10 cellular contexts compared by ENCODE assay signal in genomic region chr1:39130297-39130696, GRCh38.
DNase-seq lines count a peak whose midpoint lies in the region; ATAC-seq, FAIRE-seq and TF ChIP-seq lines count a peak whose summit lies in the region.
"Had no signal": no experiment of that assay in that cellular context is flagged by ENCODE, and none has a peak within 500 bp of the region (broad histone marks: within the 10 kb centered on the region; RNA-seq: fewer than 3 reads in every experiment).

No MANE protein-coding gene starts in this region.

- H2BK5ac ChIP-seq in IMR-90 (ENCODE audit: low read depth, low read length, poor library complexity, severe bottlenecking), result peak overlapping the region; percentile 25

- H3K14ac ChIP-seq in IMR-90 (replicated peaks; ENCODE audit: low read depth, low read length), result no peak overlapping the region

- in situ Hi-C loops in IMR-90 (cut with MboI; ENCODE audit: low sequenced_read_pairs) (no loop called here), K562 (cut with MboI) (no loop called here), HepG2 (cut with HindIII; ENCODE audit: extremely low pct_ligation_motif_present, low pct_unique_long_range_greater_than_20kb) (no loop called here), ACHN (cut with HindIII; ENCODE audit: low pct_ligation_motif_present, low pct_unique_long_range_greater_than_20kb, low sequenced_read_pairs) (no loop called here)

- no peak overlapping the region for H3K4me3 ChIP-seq in IMR-90 (ENCODE audit: insufficient read depth, low read depth, low read length)
- H3K4me3 ChIP-seq in K562, result no peak overlapping the region
- H3K4me3 ChIP-seq in tibial artery, result no peak overlapping the region
- no peak overlapping the region for H3K4me3 ChIP-seq in HepG2 (replicated peaks in 1 of 3; ENCODE audit: insufficient read depth in 1 of 3, low read depth in 2 of 3, low read length in 3 of 3)
- H3K4me3 ChIP-seq: SK-N-MC had no signal

- H3K9me3 ChIP-seq in IMR-90 (ENCODE audit: control insufficient read depth, insufficient read depth, low read length) (no peaks in the 10 kb centered on the region), K562 (replicated peaks; ENCODE audit: control insufficient read depth, insufficient read depth, low read depth, low read length) (no peaks in the 10 kb centered on the region), tibial artery (no peaks in the 10 kb centered on the region), HepG2 (ENCODE audit: low read length) (no peaks in the 10 kb centered on the region)

- TF ChIP-seq RAD21 in IMR-90 (IDR thresholded peaks at IDR 0.05; ENCODE audit: low read length) (no peak), K562 (CRISPR knock-in tag; conservative IDR thresholded peaks at IDR 0.05 in 1 of 2, IDR thresholded peaks at IDR 0.05 in 1 of 2) (no peak), HepG2 (CRISPR knock-in tag; IDR thresholded peaks at IDR 0.05) (no peak)

- H2AK5ac ChIP-seq in IMR-90 (ENCODE audit: low read depth, low read length), result no peak overlapping the region

- H3K18ac ChIP-seq in IMR-90 (ENCODE audit: low read depth, low read length), result peak overlapping the region; percentile 68; the same call in 1 of the 2 replicates

- no peak overlapping the region for H2BK15ac ChIP-seq in IMR-90 (ENCODE audit: low read depth, low read length)

- H3K79me1 ChIP-seq in IMR-90 (ENCODE audit: low read depth in 1 of 2, low read length in 2 of 2), result peaks cover 28 to 78% of the 10 kb centered on the region in 2 experiments

- H3K4me1 ChIP-seq in IMR-90 (ENCODE audit: control insufficient read depth, insufficient read depth, low read length) (peaks cover 32% of the 10 kb centered on the region), K562 (replicated peaks in 1 of 2; ENCODE audit: control insufficient read depth in 2 of 2, insufficient read depth in 2 of 2, low read length in 2 of 2) (peaks cover 0 to 13% of the 10 kb centered on the region in 2 experiments; a peak in 3 of 5 replicates), tibial artery (peaks cover 0 to 77% (median 58%) of the 10 kb centered on the region in 4 donors), HepG2 (ENCODE audit: insufficient read depth, low read length) (peaks cover 52% of the 10 kb centered on the region)

- TF ChIP-seq CTCF in IMR-90 (conservative IDR thresholded peaks at IDR 0.05; ENCODE audit: low read depth, low read length), result no peak
- TF ChIP-seq CTCF in K562 (IDR thresholded peaks at IDR 0.05 in 2 of 3, conservative IDR thresholded peaks at IDR 0.05 in 1 of 3; ENCODE audit: insufficient read depth in 2 of 3, low read depth in 1 of 3, low read length in 3 of 3), result no peak
- TF ChIP-seq CTCF in tibial artery (IDR thresholded peaks at IDR 0.05), result no peak
- no peak for TF ChIP-seq CTCF in HepG2 (CRISPR knock-in tag; IDR thresholded peaks at IDR 0.05)

- peak overlapping the region; percentile 54; the same call in 1 of the 2 replicates for H3K23ac ChIP-seq in IMR-90 (ENCODE audit: low read depth, low read length)

- POLR2A ChIA-PET in IMR-90 (lab: Charles Lee; ENCODE audit: unreplicated experiment), result no interaction called here
- POLR2A ChIA-PET in K562 (lab: Yijun Ruan, JAX), result interaction anchor here (0.8 to 1.0 kb wide), 2 partner anchors 12 to 943 kb away, joined by 3 to 4 read pairs; no protein-coding TSS in a partner anchor
- POLR2A ChIA-PET in HepG2 (lab: Yijun Ruan, JAX), result no interaction called here

- H4K20me1 ChIP-seq in IMR-90 (ENCODE audit: insufficient read depth, low read length) (peaks cover 41% of the 10 kb centered on the region), K562 (replicated peaks; ENCODE audit: control insufficient read depth, insufficient read depth, low read length) (no peaks in the 10 kb centered on the region), HepG2 (ENCODE audit: insufficient read depth, low read length) (no peaks in the 10 kb centered on the region)

- ATAC-seq in IMR-90 (ENCODE audit: low read depth) (peak; percentile 32; the same call in 1 of the 2 replicates), K562 (no peak), HepG2 (no peak)
- ATAC-seq: activated T-cell treated with anti-CD3 and anti-CD28 coated beads, Interleukin-2, amount 50 U/mL, for 72 hours had no signal

- no peak for TF ChIP-seq POLR2A in IMR-90 (IDR thresholded peaks at IDR 0.05; ENCODE audit: low read depth, low read length)
- no peak for TF ChIP-seq POLR2A in K562 (conservative IDR thresholded peaks at IDR 0.05)
- no peak for TF ChIP-seq POLR2A in HepG2 (IDR thresholded peaks at IDR 0.05; ENCODE audit: insufficient read depth in 1 of 2, low read depth in 2 of 2, low read length in 2 of 2)

- no peak overlapping the region for H2AK9ac ChIP-seq in IMR-90 (replicated peaks; ENCODE audit: low read depth, low read length, poor library complexity)

- no peak overlapping the region for H3K56ac ChIP-seq in IMR-90 (ENCODE audit: extremely low read depth, insufficient read depth, low read length)

- peak overlapping the region; percentile 49; the same call in 1 of the 2 replicates for H4K5ac ChIP-seq in IMR-90 (ENCODE audit: low read depth, low read length)

- intact Hi-C loops in IMR-90 (cut with micrococcal nuclease) (loop anchor here (10.0 kb wide), 1 partner anchor 125 kb away; no protein-coding TSS in a partner anchor), K562 (cut with micrococcal nuclease) (no loop called here), tibial artery (cut with DNase I; ENCODE audit: low total_unique reads) (loop anchor here (10.0 kb wide), 1 partner anchor 65 kb away; no protein-coding TSS in a partner anchor), HepG2 (cut with micrococcal nuclease; ENCODE audit: unreplicated experiment) (no loop called here)

- peaks cover 29% of the 10 kb centered on the region for H3K9me1 ChIP-seq in IMR-90 (ENCODE audit: insufficient read depth, low read length)
- H3K9me1 ChIP-seq in K562 (ENCODE audit: control insufficient read depth, insufficient read depth, low read length), result no peaks in the 10 kb centered on the region

- CTCF ChIA-PET in IMR-90 (lab: Yijun Ruan, JAX), result interaction anchor here (0.6 to 1.0 kb wide), 3 partner anchors 46 to 74 kb away, joined by 3 to 4 read pairs (median 3); partner anchors contain the start of gene MACF1
- CTCF ChIA-PET in K562 (lab: Yijun Ruan, JAX; ENCODE audit: low intra/inter-chr PET ratio), result interaction anchor here (1.3 to 2.3 kb wide), 3 partner anchors 10 to 128 kb away, joined by 3 to 17 read pairs (median 8); no protein-coding TSS in a partner anchor
- CTCF ChIA-PET in HepG2 (lab: Yijun Ruan, JAX; ENCODE audit: low intra/inter-chr PET ratio, low total read pairs), result no interaction called here

- peak overlapping the region in 1 of 2 experiments; percentile 41; a peak in 1 of 4 replicates for H4K8ac ChIP-seq in IMR-90 (ENCODE audit: low read depth in 2 of 2, low read length in 2 of 2)

- BruUV-seq in IMR-90 (replicated peaks; lab: Mats Ljungman, UMichigan), result no TSS peak
- BruUV-seq in K562 (replicated peaks; lab: Mats Ljungman, UMichigan), result no TSS peak
- no TSS peak for BruUV-seq in HepG2 (replicated peaks; lab: Mats Ljungman, UMichigan)

- H2BK20ac ChIP-seq in IMR-90 (ENCODE audit: low read depth, low read length), result no peak overlapping the region

- no peak overlapping the region for H4K91ac ChIP-seq in IMR-90 (ENCODE audit: insufficient read depth, low read depth, low read length)

- H2AFZ ChIP-seq in IMR-90 (replicated peaks; ENCODE audit: low read length, poor library complexity) (no peak overlapping the region), K562 (ENCODE audit: low read depth, low read length) (no peak overlapping the region), HepG2 (ENCODE audit: low read length) (no peak overlapping the region)

- no CpG with 5 or more reads among the region's 1 CpG for WGBS in IMR-90 (ENCODE audit: extremely low coverage in 2 of 2, insufficient read length in 1 of 2), 2 experiments
- WGBS in K562 (ENCODE audit: insufficient coverage, low coverage, missing lambda C conversion rate), result 0% methylated on average over 1 of the region's 1 CpG
- WGBS in HepG2 (ENCODE audit: low lambda C conversion rate), result 80% methylated on average over 1 of the region's 1 CpG

- FAIRE-seq in K562 (lab: Jason Lieb, UNC), result no peak
- FAIRE-seq in HepG2 (lab: Jason Lieb, UNC), result no peak

- H3K4ac ChIP-seq in IMR-90 (ENCODE audit: low read depth, low read length), result peak overlapping the region; percentile 3; the same call in 1 of the 2 replicates

- H3K9ac ChIP-seq in IMR-90 (ENCODE audit: low read depth, low read length) (no peak overlapping the region), K562 (ENCODE audit: insufficient read depth in 1 of 2, low read depth in 2 of 2, low read length in 2 of 2) (no peak overlapping the region), HepG2 (ENCODE audit: insufficient read depth, low read depth, low read length) (no peak overlapping the region)

- H2BK120ac ChIP-seq in IMR-90 (ENCODE audit: low read depth, low read length), result 0 out of 2 replicates have a peak overlapping the region, but pooled peaks have one; percentile 9

- H3K36me3 ChIP-seq in IMR-90 (ENCODE audit: control insufficient read depth, insufficient read depth, low read length) (peaks cover 4% of the 10 kb centered on the region; the same call in 1 of the 2 replicates), K562 (ENCODE audit: control insufficient read depth, insufficient read depth, low read length) (no peaks in the 10 kb centered on the region; the same call in 2 of the 3 replicates), tibial artery (peaks cover 0 to 4% (median 0%) of the 10 kb centered on the region in 3 donors), HepG2 (replicated peaks in 1 of 2; ENCODE audit: control insufficient read depth in 1 of 2, insufficient read depth in 2 of 2, low read length in 2 of 2) (no peaks in the 10 kb centered on the region)

- no peak for TF ChIP-seq EP300 in K562 (IDR thresholded peaks at IDR 0.05; ENCODE audit: low read length)
- TF ChIP-seq EP300 in HepG2 (IDR thresholded peaks at IDR 0.05; ENCODE audit: low read depth in 2 of 2, low read length in 2 of 2), result no peak
- no peak for TF ChIP-seq EP300 in HepG2 (CRISPR knock-in tag; IDR thresholded peaks at IDR 0.05; ENCODE audit: borderline replicate concordance)

- dilution Hi-C loops in IMR-90 (cut with HindIII; ENCODE audit: low sequenced_read_pairs, unreplicated experiment), result no loop called here

- H3K27me3 ChIP-seq in IMR-90 (ENCODE audit: control insufficient read depth, insufficient read depth, low read length), result no peaks in the 10 kb centered on the region
- no peaks in the 10 kb centered on the region for H3K27me3 ChIP-seq in K562 (ENCODE audit: control insufficient read depth in 2 of 2, insufficient read depth in 2 of 2, low read length in 2 of 2)
- no peaks in the 10 kb centered on the region for H3K27me3 ChIP-seq in tibial artery
- H3K27me3 ChIP-seq in HepG2 (ENCODE audit: control insufficient read depth in 1 of 2, insufficient read depth in 2 of 2, low read length in 2 of 2), result no peaks in the 10 kb centered on the region

- peak overlapping the region; percentile 73; the same call in 1 of the 2 replicates for H3K4me2 ChIP-seq in IMR-90 (ENCODE audit: low read depth, low read length)
- H3K4me2 ChIP-seq in K562 (ENCODE audit: insufficient read depth, low read length), result no peak overlapping the region
- no peak overlapping the region for H3K4me2 ChIP-seq in HepG2 (ENCODE audit: low read depth, low read length)

- DNase-seq in IMR-90 (peak; percentile 87), K562 (ENCODE audit: extremely low read depth in 1 of 4, low spot score in 3 of 4) (no peak), kidney tubule cell (ENCODE audit: low spot score) (peak; percentile 73), tibial artery (no peak), germinal center (ENCODE audit: low spot score) (no peak), HepG2 (ENCODE audit: low spot score) (no peak), ACHN (no peak)
- DNase-seq: activated T-cell treated with anti-CD3 and anti-CD28 coated beads, Interleukin-2, amount 50 U/mL, for 72 hours; NCI-H1417 treated with DMSO at 0.1 percent for 48 hours had no signal

- H3K79me2 ChIP-seq in K562 (ENCODE audit: control insufficient read depth, insufficient read depth, low read length), result no peaks in the 10 kb centered on the region
- H3K79me2 ChIP-seq in HepG2 (ENCODE audit: insufficient read depth, low read length), result peaks cover 4% of the 10 kb centered on the region

- no peak overlapping the region for H3K27ac ChIP-seq in IMR-90 (ENCODE audit: insufficient read depth, low read length)
- no peak overlapping the region for H3K27ac ChIP-seq in K562 (ENCODE audit: extremely low read depth, low read depth, low read length)
- peak overlapping the region; percentile 52 to 67 for H3K27ac ChIP-seq in tibial artery
- no peak overlapping the region for H3K27ac ChIP-seq in HepG2 (ENCODE audit: extremely low read length, insufficient read depth, low read length)
- H3K27ac ChIP-seq: SK-N-MC had no signal

Comparison
In these comparisons a context has a peak if more than half of its experiments do, and no peak if none do; other contexts are left out.
1. DNase-seq: peak in IMR-90 (single experiment) and kidney tubule cell (single experiment); none in K562 (0 of 4), tibial artery (0 of 2), germinal center (single experiment), HepG2 (single experiment) and ACHN (single experiment).
2. H3K27ac ChIP-seq: peak in tibial artery (2 of 2); none in IMR-90 (single experiment), K562 (single experiment) and HepG2 (single experiment).
3. intact Hi-C loops: an anchor here in IMR-90 (10.0 kb wide) and tibial artery (10.0 kb wide); none called in K562 and HepG2.